8 cellular contexts compared by ENCODE assay signal in genomic region chr9:38018964-38019602, GRCh38. TPM values are rescaled to one million over a fixed set of nuclear protein-coding genes. Genes with fewer than 3 reads are reported as not detected.
DNase-seq lines count a peak whose midpoint lies in the region; ATAC-seq, FAIRE-seq and TF ChIP-seq lines count a peak whose summit lies in the region.

No MANE protein-coding gene starts in this region.

- POLR2A ChIA-PET in IMR-90 (lab: Charles Lee; ENCODE audit: unreplicated experiment) = no interaction called here

- in situ Hi-C loops in IMR-90 (cut with MboI; ENCODE audit: low sequenced_read_pairs) = no loop called here

- H3K79me1 ChIP-seq in IMR-90 (ENCODE audit: low read depth in 1 of 2, low read length in 2 of 2) = peaks cover 34 to 91% of the 10 kb centered on the region in 2 experiments

- no peaks in the 10 kb centered on the region for H3K9me3 ChIP-seq in IMR-90 (ENCODE audit: control insufficient read depth, insufficient read depth, low read length)
- no peaks in the 10 kb centered on the region for H3K9me3 ChIP-seq in ascending aorta
- no peaks in the 10 kb centered on the region for H3K9me3 ChIP-seq in thoracic aorta

- peak overlapping the region; percentile 67 for H2AFZ ChIP-seq in IMR-90 (replicated peaks; ENCODE audit: low read length, poor library complexity)

- peak overlapping the region; percentile 90 for H2AK5ac ChIP-seq in IMR-90 (ENCODE audit: low read depth, low read length)

- H3K36me3 ChIP-seq in IMR-90 (ENCODE audit: control insufficient read depth, insufficient read depth, low read length) (peaks cover 27% of the 10 kb centered on the region), ascending aorta (peaks cover 0 to 8% of the 10 kb centered on the region in 2 donors), thoracic aorta (peaks cover 6% of the 10 kb centered on the region)

- H3K4me1 ChIP-seq in IMR-90 (ENCODE audit: control insufficient read depth, insufficient read depth, low read length) (peaks cover 55% of the 10 kb centered on the region), ascending aorta (peaks cover 33 to 59% of the 10 kb centered on the region in 2 donors), thoracic aorta (ENCODE audit: control insufficient read depth in 1 of 2, low read depth in 2 of 2) (peaks cover 51 to 75% of the 10 kb centered on the region in 2 donors)

- peak overlapping the region; percentile 93 for H3K4ac ChIP-seq in IMR-90 (ENCODE audit: low read depth, low read length)

- no TSS peak for BruUV-seq in IMR-90 (replicated peaks; lab: Mats Ljungman, UMichigan)

- peak; percentile 89 for DNase-seq in IMR-90
- peak in 1 of 2 donors; percentile 75 for DNase-seq in ascending aorta (ENCODE audit: low spot score in 2 of 2)
- DNase-seq in thoracic aorta (ENCODE audit: low spot score) = no peak
- DNase-seq in NK-92 treated with Interleukin-12 subunit alpha and Interleukin-12 subunit beta, amount 100 ng/mL, for 24 hours (lab: John Stamatoyannopoulos, UW) = no peak
- DNase-seq in stimulated activated CD4-positive, alpha-beta T cell treated with anti-CD3 and anti-CD28 coated beads, Interleukin-4, amount 100 ng/mL, for 4 hours = no peak

- peak overlapping the region; percentile 84; the same call in 1 of the 2 replicates for H3K23ac ChIP-seq in IMR-90 (ENCODE audit: low read depth, low read length)

- peaks cover 32% of the 10 kb centered on the region for H4K20me1 ChIP-seq in IMR-90 (ENCODE audit: insufficient read depth, low read length)

- H4K5ac ChIP-seq in IMR-90 (ENCODE audit: low read depth, low read length) = peak overlapping the region; percentile 86

- no peaks in the 10 kb centered on the region for H3K27me3 ChIP-seq in IMR-90 (ENCODE audit: control insufficient read depth, insufficient read depth, low read length)
- no peaks in the 10 kb centered on the region for H3K27me3 ChIP-seq in ascending aorta
- H3K27me3 ChIP-seq in thoracic aorta (replicated peaks; ENCODE audit: insufficient read depth) = no peaks in the 10 kb centered on the region

- TF ChIP-seq CTCF in IMR-90 (conservative IDR thresholded peaks at IDR 0.05; ENCODE audit: low read depth, low read length) (no peak), ascending aorta (IDR thresholded peaks at IDR 0.05) (no peak), thoracic aorta (IDR thresholded peaks at IDR 0.05) (no peak)

- dilution Hi-C loops in IMR-90 (cut with HindIII; ENCODE audit: low sequenced_read_pairs, unreplicated experiment) = no loop called here

- WGBS in IMR-90 (ENCODE audit: extremely low coverage in 2 of 2, insufficient read length in 1 of 2), 2 experiments = 0% methylated on average over 1 of the region's 6 CpGs; no CpG with 5 or more reads in 1 of the 2 experiments

- H2BK15ac ChIP-seq in IMR-90 (ENCODE audit: low read depth, low read length) = peak overlapping the region; percentile 71; the same call in 2 of the 3 replicates

- peak overlapping the region; percentile 61 for H3K18ac ChIP-seq in IMR-90 (ENCODE audit: low read depth, low read length)

- peak; percentile 69 for ATAC-seq in IMR-90 (ENCODE audit: low read depth)
- no peak for ATAC-seq in thoracic aorta (ENCODE audit: insufficient number of reproducible peaks, low FRiP score, low read depth)
- no peak for ATAC-seq in GM21528 (IDR thresholded peaks at IDR 0.05; ENCODE audit: low FRiP score, unreplicated experiment)
- no peak for ATAC-seq in GM19035 (IDR thresholded peaks at IDR 0.05; ENCODE audit: unreplicated experiment)

- H2BK120ac ChIP-seq in IMR-90 (ENCODE audit: low read depth, low read length) = peak overlapping the region; percentile 92

- peak overlapping the region; percentile 87 for H2BK5ac ChIP-seq in IMR-90 (ENCODE audit: low read depth, low read length, poor library complexity, severe bottlenecking)

- peak; percentile 28 for TF ChIP-seq RAD21 in IMR-90 (IDR thresholded peaks at IDR 0.05; ENCODE audit: low read length)

- intact Hi-C loops in IMR-90 (cut with micrococcal nuclease) (no loop called here), ascending aorta (cut with DNase I) (loop anchor here (5.0 kb wide), 1 partner anchor 68 kb away; no protein-coding TSS in a partner anchor)

- peak overlapping the region; percentile 58 for H3K4me2 ChIP-seq in IMR-90 (ENCODE audit: low read depth, low read length)

- TF ChIP-seq POLR2A in IMR-90 (IDR thresholded peaks at IDR 0.05; ENCODE audit: low read depth, low read length) = no peak

- H3K56ac ChIP-seq in IMR-90 (ENCODE audit: extremely low read depth, insufficient read depth, low read length) = peak overlapping the region; percentile 75; the same call in 1 of the 2 replicates

- peak overlapping the region; percentile 72 for H2AK9ac ChIP-seq in IMR-90 (replicated peaks; ENCODE audit: low read depth, low read length, poor library complexity)

- H3K4me3 ChIP-seq in IMR-90 (ENCODE audit: insufficient read depth, low read depth, low read length) (no peak overlapping the region), ascending aorta (no peak overlapping the region), thoracic aorta (no peak overlapping the region)

- peak overlapping the region; percentile 88 for H2BK20ac ChIP-seq in IMR-90 (ENCODE audit: low read depth, low read length)

- peak; percentile 85 for FAIRE-seq in islet of Langerhans (lab: Jason Lieb, UNC)

- peak overlapping the region; percentile 57 for H3K9ac ChIP-seq in IMR-90 (ENCODE audit: low read depth, low read length)

- CTCF ChIA-PET in IMR-90 (lab: Yijun Ruan, JAX) = no interaction called here

- H4K8ac ChIP-seq in IMR-90 (ENCODE audit: low read depth in 2 of 2, low read length in 2 of 2) = peak overlapping the region; percentile 56 to 87

- peaks cover 38% of the 10 kb centered on the region for H3K9me1 ChIP-seq in IMR-90 (ENCODE audit: insufficient read depth, low read length)

- peak overlapping the region; percentile 92 for H3K27ac ChIP-seq in IMR-90 (ENCODE audit: insufficient read depth, low read length)
- H3K27ac ChIP-seq in ascending aorta = peak overlapping the region; percentile 58 to 72
- H3K27ac ChIP-seq in thoracic aorta = peak overlapping the region; percentile 54 to 55

- H4K91ac ChIP-seq in IMR-90 (ENCODE audit: insufficient read depth, low read depth, low read length) = peak overlapping the region; percentile 94

- peak overlapping the region; percentile 71 for H3K14ac ChIP-seq in IMR-90 (replicated peaks; ENCODE audit: low read depth, low read length)

TF ChIP-seq in IMR-90, 13 proteins besides CTCF, POLR2A, EP300 and RAD21:
- no peak for TF ChIP-seq MXI1 (IDR thresholded peaks at IDR 0.05; ENCODE audit: borderline replicate concordance, low read depth, low read length)
- TF ChIP-seq FOS (IDR thresholded peaks at IDR 0.05; ENCODE audit: low read depth, low read length) = 0 out of 2 replicates have a peak, but pooled peaks have one; percentile 23
- peak; percentile 26; the same call in 1 of the 2 replicates for TF ChIP-seq MAFK (IDR thresholded peaks at IDR 0.05; ENCODE audit: low read depth, low read length)
- TF ChIP-seq RCOR1 (IDR thresholded peaks at IDR 0.05; ENCODE audit: insufficient replicate concordance, low read length) = peak; percentile 24
- no peak; the same call in 1 of the 2 replicates for TF ChIP-seq NFE2L2 (IDR thresholded peaks at IDR 0.05; ENCODE audit: low read depth, low read length)
- no peak for TF ChIP-seq USF2 (IDR thresholded peaks at IDR 0.05; ENCODE audit: low read depth, low read length)
- TF ChIP-seq RFX5 (IDR thresholded peaks at IDR 0.05; ENCODE audit: low read depth, low read length) = no peak
- TF ChIP-seq SMC3 (IDR thresholded peaks at IDR 0.05; ENCODE audit: low read depth, low read length) = no peak
- no peak for TF ChIP-seq MAZ (IDR thresholded peaks at IDR 0.05; ENCODE audit: borderline replicate concordance, low read depth, low read length)
- no peak for TF ChIP-seq BHLHE40 (IDR thresholded peaks at IDR 0.05; ENCODE audit: low read depth, low read length)
- no peak for TF ChIP-seq CEBPB (IDR thresholded peaks at IDR 0.05; ENCODE audit: low read depth, low read length)
- no peak for TF ChIP-seq ELK1 (IDR thresholded peaks at IDR 0.05; ENCODE audit: borderline replicate concordance, low read depth, low read length)
- no peak for TF ChIP-seq CHD1 (IDR thresholded peaks at IDR 0.05; ENCODE audit: low read depth, low read length)

RNA-seq across cellular contexts. Expression of gene SHB, which starts 49.9 kb away (rescaled TPM):
- total RNA-seq in IMR-90 (2012; rRNA removed) (6.1 and 7.8 TPM in 2 replicates), ascending aorta (77.8 TPM), thoracic aorta (10 to 100 TPM; 41.7 to 57.9 TPM)
- 20.4 and 22.9 TPM in 2 replicates for polyA plus RNA-seq in IMR-90 (2012; rRNA removed)
- polyA plus RNA-seq in IMR-90 (2012; cell fraction: cytosol; rRNA removed) = 15.8 and 28.1 TPM in 2 replicates
- 36.9 and 39.5 TPM in 2 replicates for polyA plus RNA-seq in IMR-90 (2012; cell fraction: nucleus; rRNA removed; ENCODE audit: low replicate concordance)
